Comparison of ENCODE assay signal across 1 cellular context in the genomic region with DNA sequence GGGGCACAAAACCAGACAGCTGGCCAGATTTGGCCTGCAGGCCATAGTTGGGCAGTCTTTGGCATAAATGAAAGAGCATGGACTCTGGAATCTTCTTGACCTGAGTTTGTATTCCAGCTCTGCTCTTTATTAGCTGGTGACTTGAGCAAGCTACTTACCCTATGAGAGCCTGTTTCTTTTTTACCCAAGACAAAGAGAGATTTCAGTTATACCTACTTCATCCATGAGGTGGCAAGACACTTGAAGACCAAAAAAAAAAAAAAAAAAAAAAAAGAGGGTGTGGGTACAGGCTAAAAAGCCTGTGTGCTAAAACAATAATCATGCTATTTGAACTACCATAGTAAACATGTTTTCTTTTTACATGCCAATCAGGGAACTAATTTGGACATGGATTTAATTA.
TF ChIP-seq lines count a peak whose summit lies in the region.

No MANE protein-coding gene starts in this region.

TF ChIP-seq in WTC11, 78 proteins besides CTCF, POLR2A, EP300 and RAD21 (continued from another document):
- TF ChIP-seq, protein P1, sequence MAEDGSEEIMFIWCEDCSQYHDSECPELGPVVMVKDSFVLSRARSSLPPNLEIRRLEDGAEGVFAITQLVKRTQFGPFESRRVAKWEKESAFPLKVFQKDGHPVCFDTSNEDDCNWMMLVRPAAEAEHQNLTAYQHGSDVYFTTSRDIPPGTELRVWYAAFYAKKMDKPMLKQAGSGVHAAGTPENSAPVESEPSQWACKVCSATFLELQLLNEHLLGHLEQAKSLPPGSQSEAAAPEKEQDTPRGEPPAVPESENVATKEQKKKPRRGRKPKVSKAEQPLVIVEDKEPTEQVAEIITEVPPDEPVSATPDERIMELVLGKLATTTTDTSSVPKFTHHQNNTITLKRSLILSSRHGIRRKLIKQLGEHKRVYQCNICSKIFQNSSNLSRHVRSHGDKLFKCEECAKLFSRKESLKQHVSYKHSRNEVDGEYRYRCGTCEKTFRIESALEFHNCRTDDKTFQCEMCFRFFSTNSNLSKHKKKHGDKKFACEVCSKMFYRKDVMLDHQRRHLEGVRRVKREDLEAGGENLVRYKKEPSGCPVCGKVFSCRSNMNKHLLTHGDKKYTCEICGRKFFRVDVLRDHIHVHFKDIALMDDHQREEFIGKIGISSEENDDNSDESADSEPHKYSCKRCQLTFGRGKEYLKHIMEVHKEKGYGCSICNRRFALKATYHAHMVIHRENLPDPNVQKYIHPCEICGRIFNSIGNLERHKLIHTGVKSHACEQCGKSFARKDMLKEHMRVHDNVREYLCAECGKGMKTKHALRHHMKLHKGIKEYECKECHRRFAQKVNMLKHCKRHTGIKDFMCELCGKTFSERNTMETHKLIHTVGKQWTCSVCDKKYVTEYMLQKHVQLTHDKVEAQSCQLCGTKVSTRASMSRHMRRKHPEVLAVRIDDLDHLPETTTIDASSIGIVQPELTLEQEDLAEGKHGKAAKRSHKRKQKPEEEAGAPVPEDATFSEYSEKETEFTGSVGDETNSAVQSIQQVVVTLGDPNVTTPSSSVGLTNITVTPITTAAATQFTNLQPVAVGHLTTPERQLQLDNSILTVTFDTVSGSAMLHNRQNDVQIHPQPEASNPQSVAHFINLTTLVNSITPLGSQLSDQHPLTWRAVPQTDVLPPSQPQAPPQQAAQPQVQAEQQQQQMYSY (CRISPR knock-in tag; IDR thresholded peaks at IDR 0.05) = no peak
- no peak for TF ChIP-seq TCF7 (CRISPR knock-in tag; IDR thresholded peaks at IDR 0.05; ENCODE audit: low read depth)
- TF ChIP-seq NFATC4 (CRISPR knock-in tag; IDR thresholded peaks at IDR 0.05) = no peak
- TF ChIP-seq, protein P2, sequence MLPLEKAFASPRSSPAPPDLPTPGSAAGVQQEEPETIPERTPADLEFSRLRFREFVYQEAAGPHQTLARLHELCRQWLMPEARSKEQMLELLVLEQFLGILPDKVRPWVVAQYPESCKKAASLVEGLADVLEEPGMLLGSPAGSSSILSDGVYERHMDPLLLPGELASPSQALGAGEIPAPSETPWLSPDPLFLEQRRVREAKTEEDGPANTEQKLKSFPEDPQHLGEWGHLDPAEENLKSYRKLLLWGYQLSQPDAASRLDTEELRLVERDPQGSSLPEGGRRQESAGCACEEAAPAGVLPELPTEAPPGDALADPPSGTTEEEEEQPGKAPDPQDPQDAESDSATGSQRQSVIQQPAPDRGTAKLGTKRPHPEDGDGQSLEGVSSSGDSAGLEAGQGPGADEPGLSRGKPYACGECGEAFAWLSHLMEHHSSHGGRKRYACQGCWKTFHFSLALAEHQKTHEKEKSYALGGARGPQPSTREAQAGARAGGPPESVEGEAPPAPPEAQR (CRISPR knock-in tag; IDR thresholded peaks at IDR 0.05) = no peak
- no peak for TF ChIP-seq JUN (CRISPR knock-in tag; IDR thresholded peaks at IDR 0.05)
- TF ChIP-seq ZNF317 (CRISPR knock-in tag; IDR thresholded peaks at IDR 0.05; ENCODE audit: borderline replicate concordance, low read depth) = no peak
- no peak for TF ChIP-seq ETV6 (CRISPR knock-in tag; IDR thresholded peaks at IDR 0.05)
- TF ChIP-seq JAZF1 (CRISPR knock-in tag; IDR thresholded peaks at IDR 0.05) = no peak
- no peak for TF ChIP-seq FOXK1 (CRISPR knock-in tag; IDR thresholded peaks at IDR 0.05)
- TF ChIP-seq, protein P3, sequence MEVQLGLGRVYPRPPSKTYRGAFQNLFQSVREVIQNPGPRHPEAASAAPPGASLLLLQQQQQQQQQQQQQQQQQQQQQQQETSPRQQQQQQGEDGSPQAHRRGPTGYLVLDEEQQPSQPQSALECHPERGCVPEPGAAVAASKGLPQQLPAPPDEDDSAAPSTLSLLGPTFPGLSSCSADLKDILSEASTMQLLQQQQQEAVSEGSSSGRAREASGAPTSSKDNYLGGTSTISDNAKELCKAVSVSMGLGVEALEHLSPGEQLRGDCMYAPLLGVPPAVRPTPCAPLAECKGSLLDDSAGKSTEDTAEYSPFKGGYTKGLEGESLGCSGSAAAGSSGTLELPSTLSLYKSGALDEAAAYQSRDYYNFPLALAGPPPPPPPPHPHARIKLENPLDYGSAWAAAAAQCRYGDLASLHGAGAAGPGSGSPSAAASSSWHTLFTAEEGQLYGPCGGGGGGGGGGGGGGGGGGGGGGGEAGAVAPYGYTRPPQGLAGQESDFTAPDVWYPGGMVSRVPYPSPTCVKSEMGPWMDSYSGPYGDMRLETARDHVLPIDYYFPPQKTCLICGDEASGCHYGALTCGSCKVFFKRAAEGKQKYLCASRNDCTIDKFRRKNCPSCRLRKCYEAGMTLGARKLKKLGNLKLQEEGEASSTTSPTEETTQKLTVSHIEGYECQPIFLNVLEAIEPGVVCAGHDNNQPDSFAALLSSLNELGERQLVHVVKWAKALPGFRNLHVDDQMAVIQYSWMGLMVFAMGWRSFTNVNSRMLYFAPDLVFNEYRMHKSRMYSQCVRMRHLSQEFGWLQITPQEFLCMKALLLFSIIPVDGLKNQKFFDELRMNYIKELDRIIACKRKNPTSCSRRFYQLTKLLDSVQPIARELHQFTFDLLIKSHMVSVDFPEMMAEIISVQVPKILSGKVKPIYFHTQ (CRISPR knock-in tag; IDR thresholded peaks at IDR 0.05) = no peak
- no peak for TF ChIP-seq NR2C2 (CRISPR knock-in tag; IDR thresholded peaks at IDR 0.05)
- no peak for TF ChIP-seq MXD4 (CRISPR knock-in tag; IDR thresholded peaks at IDR 0.05; ENCODE audit: borderline replicate concordance)
- TF ChIP-seq ESRRA (CRISPR knock-in tag; IDR thresholded peaks at IDR 0.05; ENCODE audit: borderline replicate concordance) = no peak
- TF ChIP-seq RORB (CRISPR knock-in tag; IDR thresholded peaks at IDR 0.05) = no peak
- TF ChIP-seq, protein P4, sequence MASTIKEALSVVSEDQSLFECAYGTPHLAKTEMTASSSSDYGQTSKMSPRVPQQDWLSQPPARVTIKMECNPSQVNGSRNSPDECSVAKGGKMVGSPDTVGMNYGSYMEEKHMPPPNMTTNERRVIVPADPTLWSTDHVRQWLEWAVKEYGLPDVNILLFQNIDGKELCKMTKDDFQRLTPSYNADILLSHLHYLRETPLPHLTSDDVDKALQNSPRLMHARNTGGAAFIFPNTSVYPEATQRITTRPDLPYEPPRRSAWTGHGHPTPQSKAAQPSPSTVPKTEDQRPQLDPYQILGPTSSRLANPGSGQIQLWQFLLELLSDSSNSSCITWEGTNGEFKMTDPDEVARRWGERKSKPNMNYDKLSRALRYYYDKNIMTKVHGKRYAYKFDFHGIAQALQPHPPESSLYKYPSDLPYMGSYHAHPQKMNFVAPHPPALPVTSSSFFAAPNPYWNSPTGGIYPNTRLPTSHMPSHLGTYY (CRISPR knock-in tag; IDR thresholded peaks at IDR 0.05) = no peak
